In the genomic region with DNA sequence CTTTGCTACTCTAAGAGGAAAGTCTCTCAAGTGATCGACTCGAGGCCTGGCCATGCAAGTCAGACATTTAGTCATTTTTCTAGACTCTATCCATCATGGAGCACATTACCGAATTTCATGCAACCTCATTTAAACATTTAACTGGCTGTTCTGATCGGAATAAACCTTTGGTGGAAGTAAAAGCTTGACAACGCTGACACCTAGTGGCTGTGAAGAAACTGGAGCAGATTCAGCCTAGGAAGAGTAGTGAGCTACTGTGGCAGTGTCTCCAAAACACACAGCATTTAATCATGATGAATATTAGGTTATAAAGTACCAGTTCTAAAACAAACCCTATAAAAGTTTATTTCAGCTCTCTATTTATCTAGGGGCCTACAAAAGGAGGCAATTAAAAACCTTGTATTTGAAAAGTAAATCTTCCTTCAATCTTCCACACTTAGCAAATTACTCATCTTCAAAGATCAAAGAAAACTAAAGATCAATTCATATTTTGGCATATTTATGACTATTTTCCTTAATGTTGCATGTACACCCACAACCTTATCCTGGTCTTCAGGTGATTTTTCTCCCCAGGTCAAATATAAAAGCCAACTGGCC, we compare ENCODE assay signal across 8 cellular contexts.
DNase-seq lines count a peak whose midpoint lies in the region; ATAC-seq and TF ChIP-seq lines count a peak whose summit lies in the region.

No MANE protein-coding gene starts in this region.

- H3K27ac ChIP-seq in C4-2B, result no peak overlapping the region
- no peak overlapping the region for H3K27ac ChIP-seq in neural progenitor cell

- H3F3A ChIP-seq in neural progenitor cell (ENCODE audit: low read depth), result no peaks in the 10 kb centered on the region

- H3K4me1 Mint-ChIP-seq in neural progenitor cell, result peaks cover 11% of the 10 kb centered on the region

- H3K79me2 ChIP-seq in neural progenitor cell (ENCODE audit: low read depth), result no peaks in the 10 kb centered on the region

- in situ Hi-C loops in GM13976 (cut with MboI; ENCODE audit: low sequenced_read_pairs, unreplicated experiment), result no loop called here

- peak; percentile 88 for ATAC-seq in HG02798 (IDR thresholded peaks at IDR 0.05; ENCODE audit: poor library complexity, unreplicated experiment)

- no peaks in the 10 kb centered on the region for H3K36me3 ChIP-seq in neural progenitor cell

- intact Hi-C loops in lower leg skin (cut with DNase I; ENCODE audit: low total_unique reads), result no loop called here

- no peaks in the 10 kb centered on the region for H3K9me3 ChIP-seq in neural progenitor cell (ENCODE audit: low read depth)

- H3K9ac ChIP-seq in neural progenitor cell, result no peak overlapping the region

- H3K4me1 ChIP-seq in neural progenitor cell, result no peaks in the 10 kb centered on the region

- H3K27me3 Mint-ChIP-seq in neural progenitor cell (ENCODE audit: insufficient read depth, low read depth), result peaks cover 3% of the 10 kb centered on the region

- H3K27ac Mint-ChIP-seq in neural progenitor cell, result no peak overlapping the region

- no peak overlapping the region for H3K4me2 ChIP-seq in neural progenitor cell

- H3K27me3 ChIP-seq in neural progenitor cell, result no peaks in the 10 kb centered on the region

- TF ChIP-seq CTCF in C4-2B (conservative IDR thresholded peaks at IDR 0.05) (peak; percentile 87), GM13976 (IDR thresholded peaks at IDR 0.05; ENCODE audit: borderline replicate concordance, control extremely low read depth, extremely low read depth, insufficient read depth, missing control alignments) (peak; percentile 66), fibroblast of pulmonary artery (IDR thresholded peaks at IDR 0.05; ENCODE audit: low read length, missing control alignments) (peak; percentile 89), neural progenitor cell (IDR thresholded peaks at IDR 0.05) (peak; percentile 93), lower leg skin (IDR thresholded peaks at IDR 0.05) (no peak)

- no peak overlapping the region for H3K4me3 Mint-ChIP-seq in neural progenitor cell

- no peak overlapping the region for H3K4me3 ChIP-seq in fibroblast of pulmonary artery (replicated peaks; ENCODE audit: low read depth, low read length)
- no peak overlapping the region for H3K4me3 ChIP-seq in neural progenitor cell
- H3K4me3 ChIP-seq in lower leg skin (ENCODE audit: low read depth, poor library complexity, severe bottlenecking), result no peak overlapping the region

- peak overlapping the region; percentile 35 for H2AFZ ChIP-seq in neural progenitor cell (replicated peaks)

- DNase-seq in GM13976 (ENCODE audit: low spot score), result peak; percentile 41
- DNase-seq in NCI-H1694 treated with DMSO at 0.1 percent for 48 hours (lab: John Stamatoyannopoulos, UW), result peak; percentile 4
- DNase-seq in activated CD4-positive, alpha-beta T cell treated with anti-CD3 and anti-CD28 coated beads for 48 hours, result peak; percentile 27
- peak; percentile 72 for DNase-seq in fibroblast of pulmonary artery (ENCODE audit: low read depth)
- peak; percentile 73 for DNase-seq in neural progenitor cell (ENCODE audit: low spot score)
- no peak for DNase-seq in lower leg skin (ENCODE audit: low spot score in 2 of 2)

- H3K9me3 Mint-ChIP-seq in neural progenitor cell, result no peaks in the 10 kb centered on the region

- H3K36me3 Mint-ChIP-seq in neural progenitor cell, result no peaks in the 10 kb centered on the region

- TF ChIP-seq POLR2A in lower leg skin (IDR thresholded peaks at IDR 0.05), result no peak

- H4K20me1 ChIP-seq in neural progenitor cell (ENCODE audit: low read depth), result no peaks in the 10 kb centered on the region

- WGBS in lower leg skin, 2 donors, result 3 to 6% methylated on average over 5 of the region's 5 CpGs

Comparison
In these comparisons a context has a peak if more than half of its experiments do, and no peak if none do; other contexts are left out.
1. CTCF ChIP-seq: peak in C4-2B (single experiment), GM13976 (single experiment), fibroblast of pulmonary artery (single experiment) and neural progenitor cell (single experiment); none in lower leg skin (0 of 3).
2. DNase-seq: peak in GM13976 (single experiment), NCI-H1694 treated with DMSO at 0.1 percent for 48 hours (single experiment), activated CD4-positive, alpha-beta T cell treated with anti-CD3 and anti-CD28 coated beads for 48 hours (single experiment), fibroblast of pulmonary artery (single experiment) and neural progenitor cell (single experiment); none in lower leg skin (0 of 2).